Comparison of ENCODE assay signal across 18 cellular contexts in the genomic region with DNA sequence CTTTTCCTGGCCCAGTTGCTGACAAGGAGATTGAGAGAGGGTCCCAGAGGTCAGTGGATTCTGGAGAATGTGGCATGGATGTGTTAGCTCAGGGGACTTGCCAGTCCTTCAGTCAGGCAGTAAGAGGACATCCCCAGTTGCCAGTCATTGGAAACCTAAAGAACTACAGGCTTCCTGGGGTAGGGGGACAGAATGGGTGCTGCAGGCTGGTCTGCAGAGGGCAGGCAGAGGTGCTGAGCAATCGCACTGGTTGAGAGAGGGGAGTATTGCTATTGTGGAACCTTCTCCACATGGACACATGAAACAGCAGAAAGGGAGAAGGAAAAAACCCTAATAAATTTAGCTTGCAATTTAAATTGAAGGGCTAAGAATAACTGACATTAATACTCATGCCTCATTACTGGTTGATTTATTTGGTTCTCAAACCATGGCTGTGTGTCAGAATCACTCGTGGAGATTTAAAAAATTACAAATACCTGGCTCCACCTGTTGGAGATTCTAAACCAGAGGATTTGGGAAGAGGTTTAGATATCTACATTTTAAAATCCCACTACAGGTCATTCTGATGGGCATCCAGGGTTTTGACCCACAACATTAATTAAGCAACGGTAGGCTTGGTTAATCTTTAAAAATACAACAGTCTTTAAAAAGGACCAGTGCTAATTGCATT.
DNase-seq lines count a peak whose midpoint lies in the region; ATAC-seq and TF ChIP-seq lines count a peak whose summit lies in the region.
"Had no signal": no experiment of that assay in that cellular context is flagged by ENCODE, and none has a peak within 500 bp of the region (broad histone marks: within the 10 kb centered on the region; RNA-seq: fewer than 3 reads in every experiment).

No MANE protein-coding gene starts in this region.

- no peak overlapping the region for H3K4me3 ChIP-seq in GM23338
- H3K4me3 ChIP-seq in skeletal muscle satellite cell (ENCODE audit: low read length) = no peak overlapping the region
- H3K4me3 ChIP-seq: BLaER1, K562 had no signal

- TF ChIP-seq CTCF in GM23338 (conservative IDR thresholded peaks at IDR 0.05; ENCODE audit: low read depth in 2 of 2) (no peak), LNCAP (IDR thresholded peaks at IDR 0.05) (peak; percentile 26; the same call in 1 of the 2 replicates), foreskin keratinocyte (conservative IDR thresholded peaks at IDR 0.05) (peak; percentile 34)

- H3K4me1 Mint-ChIP-seq in GM23338 = peaks cover 18% of the 10 kb centered on the region; the same call in 2 of the 3 replicates
- H3K4me1 Mint-ChIP-seq in stimulated activated effector memory CD8-positive, alpha-beta T cell treated with anti-CD3 and anti-CD28 coated beads, Interleukin-12 subunit alpha, Interleukin-12 subunit beta, amount 100 ng/mL, for 72 hours = peaks cover 5% of the 10 kb centered on the region

- H3F3A ChIP-seq in GM23338 (replicated peaks; ENCODE audit: low read depth) = no peaks in the 10 kb centered on the region

- no peaks in the 10 kb centered on the region for H3K36me3 ChIP-seq in GM23338 (ENCODE audit: insufficient read depth)
- no peaks in the 10 kb centered on the region for H3K36me3 ChIP-seq in skeletal muscle satellite cell (ENCODE audit: insufficient read depth, low read length)
- H3K36me3 ChIP-seq: BLaER1 had no signal

- H3K9ac ChIP-seq in skeletal muscle satellite cell (ENCODE audit: low read depth, low read length) = peak overlapping the region; percentile 5
- H3K9ac ChIP-seq: BLaER1 had no signal

- no peak overlapping the region for H3K27ac Mint-ChIP-seq in GM23338
- no peak overlapping the region for H3K27ac Mint-ChIP-seq in stimulated activated effector memory CD8-positive, alpha-beta T cell treated with anti-CD3 and anti-CD28 coated beads, Interleukin-12 subunit alpha, Interleukin-12 subunit beta, amount 100 ng/mL, for 72 hours

- H3K4me3 Mint-ChIP-seq in GM23338 = no peak overlapping the region
- H3K4me3 Mint-ChIP-seq in stimulated activated effector memory CD8-positive, alpha-beta T cell treated with anti-CD3 and anti-CD28 coated beads, Interleukin-12 subunit alpha, Interleukin-12 subunit beta, amount 100 ng/mL, for 72 hours = no peak overlapping the region

- H3K36me3 Mint-ChIP-seq in GM23338 (ENCODE audit: low read depth) = peaks cover 12% of the 10 kb centered on the region; the same call in 2 of the 3 replicates
- no peaks in the 10 kb centered on the region for H3K36me3 Mint-ChIP-seq in stimulated activated effector memory CD8-positive, alpha-beta T cell treated with anti-CD3 and anti-CD28 coated beads, Interleukin-12 subunit alpha, Interleukin-12 subunit beta, amount 100 ng/mL, for 72 hours

- H3K27me3 ChIP-seq in GM23338 (ENCODE audit: insufficient read depth) (no peaks in the 10 kb centered on the region), foreskin keratinocyte (no peaks in the 10 kb centered on the region), skeletal muscle satellite cell (ENCODE audit: control insufficient read depth, insufficient read depth, low read length) (no peaks in the 10 kb centered on the region)
- H3K27me3 ChIP-seq: BLaER1 had no signal

- ATAC-seq in GM23338 = peak; percentile 47; the same call in 1 of the 3 replicates
- no peak for ATAC-seq in foreskin keratinocyte
- no peak for ATAC-seq in HG03565 (IDR thresholded peaks at IDR 0.05; ENCODE audit: unreplicated experiment)
- no peak for ATAC-seq in stimulated activated effector memory CD8-positive, alpha-beta T cell treated with anti-CD3 and anti-CD28 coated beads, Interleukin-12 subunit alpha, Interleukin-12 subunit beta, amount 100 ng/mL, for 72 hours
- ATAC-seq in GM21367 (IDR thresholded peaks at IDR 0.05; ENCODE audit: unreplicated experiment) = no peak
- ATAC-seq: K562 had no signal

- DNase-seq in GM23338 (ENCODE audit: low spot score) (no peak), foreskin keratinocyte (no peak)
- no peak for DNase-seq in stimulated activated effector memory CD8-positive, alpha-beta T cell treated with anti-CD3 and anti-CD28 coated beads, Interleukin-12 subunit alpha, Interleukin-12 subunit beta, amount 100 ng/mL, for 72 hours (ENCODE audit: low spot score in 2 of 2)
- DNase-seq: GF-D8; H7; NCI-H1048; NCI-H146; NCI-H2081 treated with DMSO at 0.1 percent for 48 hours; NCI-H2227 treated with DMSO at 0.1 percent for 48 hours; NCI-H524 treated with DMSO at 0.1 percent for 48 hours; NK-92 treated with Interleukin-12 subunit alpha and Interleukin-12 subunit beta, amount 100 ng/mL, for 24 hours; OCI-M1 had no signal

- H3K27ac ChIP-seq in GM23338 (ENCODE audit: low read depth) = no peak overlapping the region
- H3K27ac ChIP-seq in foreskin keratinocyte = peak overlapping the region; percentile 85
- H3K27ac ChIP-seq: BLaER1 had no signal

- H3K27me3 Mint-ChIP-seq in GM23338 (ENCODE audit: insufficient read depth, low read depth, poor library complexity) = peaks cover 3% of the 10 kb centered on the region

- no peak overlapping the region for H2AFZ ChIP-seq in GM23338

- H3K9me3 Mint-ChIP-seq in GM23338 = peaks cover 5% of the 10 kb centered on the region; the same call in 2 of the 3 replicates
- no peaks in the 10 kb centered on the region for H3K9me3 Mint-ChIP-seq in stimulated activated effector memory CD8-positive, alpha-beta T cell treated with anti-CD3 and anti-CD28 coated beads, Interleukin-12 subunit alpha, Interleukin-12 subunit beta, amount 100 ng/mL, for 72 hours

- H3K4me2 ChIP-seq in GM23338 (no peak overlapping the region), skeletal muscle satellite cell (ENCODE audit: low read length) (no peak overlapping the region)
- H3K4me2 ChIP-seq: BLaER1 had no signal

- H3K4me1 ChIP-seq in GM23338 (ENCODE audit: insufficient read depth) (no peaks in the 10 kb centered on the region; the same call in 1 of the 2 replicates), foreskin keratinocyte (peaks cover 69% of the 10 kb centered on the region), skeletal muscle satellite cell (ENCODE audit: control insufficient read depth, insufficient read depth, low read length) (peaks cover 70% of the 10 kb centered on the region)

- H3K9me2 ChIP-seq in GM23338 (ENCODE audit: insufficient read depth) = no peaks in the 10 kb centered on the region

- no peaks in the 10 kb centered on the region for H3K9me3 ChIP-seq in skeletal muscle satellite cell (replicated peaks; ENCODE audit: low read length)
- H3K9me3 ChIP-seq: BLaER1 had no signal

- H4K20me1 ChIP-seq in GM23338 (replicated peaks; ENCODE audit: insufficient read depth) = no peaks in the 10 kb centered on the region
- H4K20me1 ChIP-seq: BLaER1 had no signal

- H3K79me2 ChIP-seq in GM23338 (replicated peaks; ENCODE audit: insufficient read depth) = no peaks in the 10 kb centered on the region

TF ChIP-seq in GM23338, 12 proteins besides CTCF, POLR2A, EP300 and RAD21:
- no peak for TF ChIP-seq NANOG (IDR thresholded peaks at IDR 0.05; ENCODE audit: borderline replicate concordance)
- TF ChIP-seq JUNB (IDR thresholded peaks at IDR 0.05; ENCODE audit: unreplicated experiment) = no peak
- no peak for TF ChIP-seq CREB1 (CRISPR knock-in tag; IDR thresholded peaks at IDR 0.05; ENCODE audit: low read depth)
- TF ChIP-seq, protein P1, sequence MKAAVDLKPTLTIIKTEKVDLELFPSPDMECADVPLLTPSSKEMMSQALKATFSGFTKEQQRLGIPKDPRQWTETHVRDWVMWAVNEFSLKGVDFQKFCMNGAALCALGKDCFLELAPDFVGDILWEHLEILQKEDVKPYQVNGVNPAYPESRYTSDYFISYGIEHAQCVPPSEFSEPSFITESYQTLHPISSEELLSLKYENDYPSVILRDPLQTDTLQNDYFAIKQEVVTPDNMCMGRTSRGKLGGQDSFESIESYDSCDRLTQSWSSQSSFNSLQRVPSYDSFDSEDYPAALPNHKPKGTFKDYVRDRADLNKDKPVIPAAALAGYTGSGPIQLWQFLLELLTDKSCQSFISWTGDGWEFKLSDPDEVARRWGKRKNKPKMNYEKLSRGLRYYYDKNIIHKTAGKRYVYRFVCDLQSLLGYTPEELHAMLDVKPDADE (IDR thresholded peaks at IDR 0.05) = no peak
- no peak for TF ChIP-seq ZNF331 (CRISPR knock-in tag; IDR thresholded peaks at IDR 0.05; ENCODE audit: low read depth)
- TF ChIP-seq EZH2phosphoT487 (IDR thresholded peaks at IDR 0.05; ENCODE audit: unreplicated experiment) = no peak

Comparison
In these comparisons a context has a peak if more than half of its experiments do, and no peak if none do; other contexts are left out.
1. CTCF ChIP-seq: peak in LNCAP (single experiment) and foreskin keratinocyte (single experiment); none in GM23338 (0 of 2).